1 cellular context compared by ENCODE assay signal in the genomic region with DNA sequence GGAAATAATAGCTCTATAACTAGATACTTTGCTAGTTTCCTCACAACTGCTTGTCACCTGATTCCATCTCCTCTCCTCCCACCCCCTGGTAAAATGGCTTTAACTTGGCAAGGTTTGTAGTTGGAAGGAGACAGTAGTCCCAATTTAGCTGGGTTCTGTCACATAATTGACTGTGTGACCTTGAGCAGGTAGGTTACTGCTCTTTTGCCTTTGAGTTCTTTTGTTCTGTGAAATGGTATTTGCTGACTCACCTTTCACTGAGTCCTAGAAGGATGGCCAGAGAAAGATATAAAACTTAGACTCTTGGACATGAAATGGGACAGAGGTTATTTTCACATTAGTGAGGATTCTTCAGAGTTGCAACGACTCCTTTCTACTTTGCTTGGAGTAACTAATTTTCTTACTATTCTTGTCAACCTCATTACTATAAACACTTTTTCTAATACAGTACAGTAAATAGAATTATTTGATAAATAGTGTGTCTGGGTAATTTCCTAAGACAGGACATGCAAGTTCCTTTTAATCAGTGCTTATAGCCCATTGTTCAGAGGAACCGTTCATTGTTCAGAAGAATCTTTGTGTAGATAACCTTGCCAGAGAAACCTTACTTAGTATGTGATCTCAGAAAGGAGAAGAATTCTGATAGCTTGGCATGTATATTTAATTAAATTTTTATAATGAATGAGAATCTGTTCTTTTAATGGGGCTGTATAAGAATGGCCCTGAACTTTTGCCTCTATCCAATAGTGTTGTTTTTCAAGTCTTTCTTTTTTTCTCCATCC.
TF ChIP-seq lines count a peak whose summit lies in the region.

No MANE protein-coding gene starts in this region.

TF ChIP-seq in HepG2, 621 proteins besides CTCF, POLR2A, EP300 and RAD21 (continues in another document):
- TF ChIP-seq ZNF317 (CRISPR knock-in tag; IDR thresholded peaks at IDR 0.05) = no peak
- peak; percentile 86; the same call in 1 of the 2 replicates for TF ChIP-seq NFE2 (CRISPR knock-in tag; IDR thresholded peaks at IDR 0.05)
- no peak for TF ChIP-seq ISL2 (CRISPR knock-in tag; IDR thresholded peaks at IDR 0.05)
- TF ChIP-seq, protein P1, sequence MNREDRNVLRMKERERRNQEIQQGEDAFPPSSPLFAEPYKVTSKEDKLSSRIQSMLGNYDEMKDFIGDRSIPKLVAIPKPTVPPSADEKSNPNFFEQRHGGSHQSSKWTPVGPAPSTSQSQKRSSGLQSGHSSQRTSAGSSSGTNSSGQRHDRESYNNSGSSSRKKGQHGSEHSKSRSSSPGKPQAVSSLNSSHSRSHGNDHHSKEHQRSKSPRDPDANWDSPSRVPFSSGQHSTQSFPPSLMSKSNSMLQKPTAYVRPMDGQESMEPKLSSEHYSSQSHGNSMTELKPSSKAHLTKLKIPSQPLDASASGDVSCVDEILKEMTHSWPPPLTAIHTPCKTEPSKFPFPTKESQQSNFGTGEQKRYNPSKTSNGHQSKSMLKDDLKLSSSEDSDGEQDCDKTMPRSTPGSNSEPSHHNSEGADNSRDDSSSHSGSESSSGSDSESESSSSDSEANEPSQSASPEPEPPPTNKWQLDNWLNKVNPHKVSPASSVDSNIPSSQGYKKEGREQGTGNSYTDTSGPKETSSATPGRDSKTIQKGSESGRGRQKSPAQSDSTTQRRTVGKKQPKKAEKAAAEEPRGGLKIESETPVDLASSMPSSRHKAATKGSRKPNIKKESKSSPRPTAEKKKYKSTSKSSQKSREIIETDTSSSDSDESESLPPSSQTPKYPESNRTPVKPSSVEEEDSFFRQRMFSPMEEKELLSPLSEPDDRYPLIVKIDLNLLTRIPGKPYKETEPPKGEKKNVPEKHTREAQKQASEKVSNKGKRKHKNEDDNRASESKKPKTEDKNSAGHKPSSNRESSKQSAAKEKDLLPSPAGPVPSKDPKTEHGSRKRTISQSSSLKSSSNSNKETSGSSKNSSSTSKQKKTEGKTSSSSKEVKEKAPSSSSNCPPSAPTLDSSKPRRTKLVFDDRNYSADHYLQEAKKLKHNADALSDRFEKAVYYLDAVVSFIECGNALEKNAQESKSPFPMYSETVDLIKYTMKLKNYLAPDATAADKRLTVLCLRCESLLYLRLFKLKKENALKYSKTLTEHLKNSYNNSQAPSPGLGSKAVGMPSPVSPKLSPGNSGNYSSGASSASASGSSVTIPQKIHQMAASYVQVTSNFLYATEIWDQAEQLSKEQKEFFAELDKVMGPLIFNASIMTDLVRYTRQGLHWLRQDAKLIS (CRISPR knock-in tag; IDR thresholded peaks at IDR 0.05) = no peak
- peak; percentile 38; the same call in 1 of the 2 replicates for TF ChIP-seq SOX13 (IDR thresholded peaks at IDR 0.05)
- peak in 1 of 2 experiments; percentile 89; a peak in 2 of 4 replicates for TF ChIP-seq SOX13 (CRISPR knock-in tag; conservative IDR thresholded peaks at IDR 0.05 in 1 of 2, IDR thresholded peaks at IDR 0.05 in 1 of 2)
- TF ChIP-seq, protein P2, sequence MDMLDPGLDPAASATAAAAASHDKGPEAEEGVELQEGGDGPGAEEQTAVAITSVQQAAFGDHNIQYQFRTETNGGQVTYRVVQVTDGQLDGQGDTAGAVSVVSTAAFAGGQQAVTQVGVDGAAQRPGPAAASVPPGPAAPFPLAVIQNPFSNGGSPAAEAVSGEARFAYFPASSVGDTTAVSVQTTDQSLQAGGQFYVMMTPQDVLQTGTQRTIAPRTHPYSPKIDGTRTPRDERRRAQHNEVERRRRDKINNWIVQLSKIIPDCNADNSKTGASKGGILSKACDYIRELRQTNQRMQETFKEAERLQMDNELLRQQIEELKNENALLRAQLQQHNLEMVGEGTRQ (IDR thresholded peaks at IDR 0.05; ENCODE audit: low read depth, low read length) = no peak
- TF ChIP-seq, protein P2 (CRISPR knock-in tag; IDR thresholded peaks at IDR 0.05; ENCODE audit: borderline replicate concordance) = no peak
- TF ChIP-seq ZNF780A (CRISPR knock-in tag; IDR thresholded peaks at IDR 0.05) = no peak
- TF ChIP-seq TEAD3 (CRISPR knock-in tag; optimal IDR thresholded peaks at IDR 0.05; ENCODE audit: borderline replicate concordance) = peak; percentile 64
- no peak for TF ChIP-seq GATA4 (IDR thresholded peaks at IDR 0.05; ENCODE audit: borderline replicate concordance, low read depth)
- no peak for TF ChIP-seq U2AF1 (optimal IDR thresholded peaks at IDR 0.05; ENCODE audit: low read depth, low read length)
- TF ChIP-seq RBM22 (optimal IDR thresholded peaks at IDR 0.05; ENCODE audit: low read length) = peak; percentile 86
- no peak for TF ChIP-seq CREB1 (IDR thresholded peaks at IDR 0.05)
- TF ChIP-seq CREB1 (CRISPR knock-in tag; IDR thresholded peaks at IDR 0.05) = peak; percentile 33; the same call in 1 of the 2 replicates
- TF ChIP-seq FOXO1 (CRISPR knock-in tag; IDR thresholded peaks at IDR 0.05) = no peak
- TF ChIP-seq, protein P3, sequence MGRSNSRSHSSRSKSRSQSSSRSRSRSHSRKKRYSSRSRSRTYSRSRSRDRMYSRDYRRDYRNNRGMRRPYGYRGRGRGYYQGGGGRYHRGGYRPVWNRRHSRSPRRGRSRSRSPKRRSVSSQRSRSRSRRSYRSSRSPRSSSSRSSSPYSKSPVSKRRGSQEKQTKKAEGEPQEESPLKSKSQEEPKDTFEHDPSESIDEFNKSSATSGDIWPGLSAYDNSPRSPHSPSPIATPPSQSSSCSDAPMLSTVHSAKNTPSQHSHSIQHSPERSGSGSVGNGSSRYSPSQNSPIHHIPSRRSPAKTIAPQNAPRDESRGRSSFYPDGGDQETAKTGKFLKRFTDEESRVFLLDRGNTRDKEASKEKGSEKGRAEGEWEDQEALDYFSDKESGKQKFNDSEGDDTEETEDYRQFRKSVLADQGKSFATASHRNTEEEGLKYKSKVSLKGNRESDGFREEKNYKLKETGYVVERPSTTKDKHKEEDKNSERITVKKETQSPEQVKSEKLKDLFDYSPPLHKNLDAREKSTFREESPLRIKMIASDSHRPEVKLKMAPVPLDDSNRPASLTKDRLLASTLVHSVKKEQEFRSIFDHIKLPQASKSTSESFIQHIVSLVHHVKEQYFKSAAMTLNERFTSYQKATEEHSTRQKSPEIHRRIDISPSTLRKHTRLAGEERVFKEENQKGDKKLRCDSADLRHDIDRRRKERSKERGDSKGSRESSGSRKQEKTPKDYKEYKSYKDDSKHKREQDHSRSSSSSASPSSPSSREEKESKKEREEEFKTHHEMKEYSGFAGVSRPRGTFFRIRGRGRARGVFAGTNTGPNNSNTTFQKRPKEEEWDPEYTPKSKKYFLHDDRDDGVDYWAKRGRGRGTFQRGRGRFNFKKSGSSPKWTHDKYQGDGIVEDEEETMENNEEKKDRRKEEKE (IDR thresholded peaks at IDR 0.05) = no peak
- TF ChIP-seq NFATC3 (CRISPR knock-in tag; IDR thresholded peaks at IDR 0.05) = no peak
- TF ChIP-seq MZF1 (CRISPR knock-in tag; IDR thresholded peaks at IDR 0.05; ENCODE audit: borderline replicate concordance) = no peak
- TF ChIP-seq, protein P4, sequence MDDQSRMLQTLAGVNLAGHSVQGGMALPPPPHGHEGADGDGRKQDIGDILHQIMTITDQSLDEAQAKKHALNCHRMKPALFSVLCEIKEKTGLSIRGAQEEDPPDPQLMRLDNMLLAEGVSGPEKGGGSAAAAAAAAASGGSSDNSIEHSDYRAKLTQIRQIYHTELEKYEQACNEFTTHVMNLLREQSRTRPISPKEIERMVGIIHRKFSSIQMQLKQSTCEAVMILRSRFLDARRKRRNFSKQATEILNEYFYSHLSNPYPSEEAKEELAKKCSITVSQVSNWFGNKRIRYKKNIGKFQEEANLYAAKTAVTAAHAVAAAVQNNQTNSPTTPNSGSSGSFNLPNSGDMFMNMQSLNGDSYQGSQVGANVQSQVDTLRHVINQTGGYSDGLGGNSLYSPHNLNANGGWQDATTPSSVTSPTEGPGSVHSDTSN (CRISPR knock-in tag; IDR thresholded peaks at IDR 0.05; ENCODE audit: borderline replicate concordance) = no peak
- no peak for TF ChIP-seq ZNF33A (CRISPR knock-in tag; IDR thresholded peaks at IDR 0.05; ENCODE audit: borderline replicate concordance)
- TF ChIP-seq, protein P5, sequence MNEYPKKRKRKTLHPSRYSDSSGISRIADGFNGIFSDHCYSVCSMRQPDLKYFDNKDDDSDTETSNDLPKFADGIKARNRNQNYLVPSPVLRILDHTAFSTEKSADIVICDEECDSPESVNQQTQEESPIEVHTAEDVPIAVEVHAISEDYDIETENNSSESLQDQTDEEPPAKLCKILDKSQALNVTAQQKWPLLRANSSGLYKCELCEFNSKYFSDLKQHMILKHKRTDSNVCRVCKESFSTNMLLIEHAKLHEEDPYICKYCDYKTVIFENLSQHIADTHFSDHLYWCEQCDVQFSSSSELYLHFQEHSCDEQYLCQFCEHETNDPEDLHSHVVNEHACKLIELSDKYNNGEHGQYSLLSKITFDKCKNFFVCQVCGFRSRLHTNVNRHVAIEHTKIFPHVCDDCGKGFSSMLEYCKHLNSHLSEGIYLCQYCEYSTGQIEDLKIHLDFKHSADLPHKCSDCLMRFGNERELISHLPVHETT (CRISPR knock-in tag; conservative IDR thresholded peaks at IDR 0.05) = no peak
- TF ChIP-seq, protein P6, sequence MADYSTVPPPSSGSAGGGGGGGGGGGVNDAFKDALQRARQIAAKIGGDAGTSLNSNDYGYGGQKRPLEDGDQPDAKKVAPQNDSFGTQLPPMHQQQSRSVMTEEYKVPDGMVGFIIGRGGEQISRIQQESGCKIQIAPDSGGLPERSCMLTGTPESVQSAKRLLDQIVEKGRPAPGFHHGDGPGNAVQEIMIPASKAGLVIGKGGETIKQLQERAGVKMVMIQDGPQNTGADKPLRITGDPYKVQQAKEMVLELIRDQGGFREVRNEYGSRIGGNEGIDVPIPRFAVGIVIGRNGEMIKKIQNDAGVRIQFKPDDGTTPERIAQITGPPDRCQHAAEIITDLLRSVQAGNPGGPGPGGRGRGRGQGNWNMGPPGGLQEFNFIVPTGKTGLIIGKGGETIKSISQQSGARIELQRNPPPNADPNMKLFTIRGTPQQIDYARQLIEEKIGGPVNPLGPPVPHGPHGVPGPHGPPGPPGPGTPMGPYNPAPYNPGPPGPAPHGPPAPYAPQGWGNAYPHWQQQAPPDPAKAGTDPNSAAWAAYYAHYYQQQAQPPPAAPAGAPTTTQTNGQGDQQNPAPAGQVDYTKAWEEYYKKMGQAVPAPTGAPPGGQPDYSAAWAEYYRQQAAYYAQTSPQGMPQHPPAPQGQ (CRISPR knock-in tag; IDR thresholded peaks at IDR 0.05; ENCODE audit: borderline replicate concordance) = no peak
- TF ChIP-seq, protein P7, sequence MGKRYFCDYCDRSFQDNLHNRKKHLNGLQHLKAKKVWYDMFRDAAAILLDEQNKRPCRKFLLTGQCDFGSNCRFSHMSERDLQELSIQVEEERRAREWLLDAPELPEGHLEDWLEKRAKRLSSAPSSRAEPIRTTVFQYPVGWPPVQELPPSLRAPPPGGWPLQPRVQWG (CRISPR knock-in tag; IDR thresholded peaks at IDR 0.05; ENCODE audit: borderline replicate concordance, low read depth) = no peak
- TF ChIP-seq, protein P8, sequence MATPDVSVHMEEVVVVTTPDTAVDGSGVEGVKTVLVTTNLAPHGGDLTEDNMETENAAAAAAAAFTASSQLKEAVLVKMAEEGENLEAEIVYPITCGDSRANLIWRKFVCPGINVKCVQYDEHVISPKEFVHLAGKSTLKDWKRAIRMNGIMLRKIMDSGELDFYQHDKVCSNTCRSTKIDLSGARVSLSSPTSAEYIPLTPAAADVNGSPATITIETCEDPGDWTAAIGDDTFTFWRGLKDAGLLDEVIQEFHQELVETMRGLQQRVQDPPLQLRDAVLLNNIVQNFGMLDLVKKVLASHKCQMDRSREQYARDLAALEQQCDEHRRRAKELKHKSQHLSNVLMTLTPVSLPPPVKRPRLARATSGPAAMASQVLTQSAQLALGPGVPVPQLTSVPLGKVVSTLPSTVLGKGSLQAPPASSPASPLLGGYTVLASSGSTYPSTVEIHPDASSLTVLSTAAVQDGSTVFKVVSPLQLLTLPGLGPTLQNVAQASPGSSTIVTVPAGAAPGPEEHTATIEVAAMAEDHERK (CRISPR knock-in tag; IDR thresholded peaks at IDR 0.05; ENCODE audit: low read depth) = no peak
- no peak for TF ChIP-seq KDM2A (CRISPR knock-in tag; IDR thresholded peaks at IDR 0.05; ENCODE audit: borderline replicate concordance, low read depth)
- TF ChIP-seq NFRKB (IDR thresholded peaks at IDR 0.05) = no peak
- no peak for TF ChIP-seq ZSCAN12 (CRISPR knock-in tag; IDR thresholded peaks at IDR 0.05)
- no peak for TF ChIP-seq PLRG1 (conservative IDR thresholded peaks at IDR 0.05)
- TF ChIP-seq MAFF (IDR thresholded peaks at IDR 0.05; ENCODE audit: low read depth, low read length) = peak; percentile 89
- TF ChIP-seq ZMYM4 (CRISPR knock-in tag; IDR thresholded peaks at IDR 0.05) = peak; percentile 37; the same call in 1 of the 2 replicates
- peak; percentile 71 for TF ChIP-seq BCL6 (CRISPR knock-in tag; IDR thresholded peaks at IDR 0.05)
- TF ChIP-seq NCOA2 (CRISPR knock-in tag; IDR thresholded peaks at IDR 0.05) = 0 out of 2 replicates have a peak, but pooled peaks have one; percentile 20
